Comparison of ENCODE assay signal across 2 cellular contexts in the genomic region with DNA sequence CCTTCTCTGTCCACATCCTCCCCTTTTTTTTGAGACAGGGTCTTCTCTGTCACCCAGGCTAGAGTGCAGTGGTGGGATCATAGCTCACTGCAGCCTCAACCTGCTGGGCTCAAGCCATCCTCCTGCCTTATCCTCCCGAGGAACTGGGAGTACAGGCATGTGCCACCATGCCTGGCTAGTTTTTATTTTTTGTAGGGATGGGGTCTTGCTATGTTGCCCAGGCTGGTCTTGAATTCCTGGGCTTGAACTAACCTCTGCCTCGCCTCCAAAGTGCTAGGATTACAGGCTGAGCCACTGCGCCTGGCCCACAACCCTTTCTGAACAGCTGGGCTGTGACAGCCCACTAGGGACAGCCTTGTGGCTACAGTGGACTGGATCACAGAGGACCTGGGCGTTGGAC.
A peak's percentile ranks its signal among the peaks of the same experiment; 100 is the strongest.
TF ChIP-seq lines count a peak whose summit lies in the region.

No MANE protein-coding gene starts in this region.

TF ChIP-seq in HepG2, 621 proteins besides CTCF, POLR2A, EP300 and RAD21:
- TF ChIP-seq ZNF121 (CRISPR knock-in tag; IDR thresholded peaks at IDR 0.05) (peak; percentile 89), ZNF446 (CRISPR knock-in tag; IDR thresholded peaks at IDR 0.05) (0 out of 2 replicates have a peak, but pooled peaks have one; percentile 9), PHF5A (CRISPR knock-in tag; IDR thresholded peaks at IDR 0.05; ENCODE audit: low read depth, unreplicated experiment) (no peak)

TF ChIP-seq in K562, 482 proteins besides CTCF, POLR2A, EP300 and RAD21:
- TF ChIP-seq, protein P1, sequence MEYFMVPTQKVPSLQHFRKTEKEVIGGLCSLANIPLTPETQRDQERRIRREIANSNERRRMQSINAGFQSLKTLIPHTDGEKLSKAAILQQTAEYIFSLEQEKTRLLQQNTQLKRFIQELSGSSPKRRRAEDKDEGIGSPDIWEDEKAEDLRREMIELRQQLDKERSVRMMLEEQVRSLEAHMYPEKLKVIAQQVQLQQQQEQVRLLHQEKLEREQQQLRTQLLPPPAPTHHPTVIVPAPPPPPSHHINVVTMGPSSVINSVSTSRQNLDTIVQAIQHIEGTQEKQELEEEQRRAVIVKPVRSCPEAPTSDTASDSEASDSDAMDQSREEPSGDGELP (CRISPR knock-in tag; IDR thresholded peaks at IDR 0.05; ENCODE audit: borderline replicate concordance): 0 out of 2 replicates have a peak, but pooled peaks have one; percentile 18
- TF ChIP-seq ZNF124 (CRISPR knock-in tag; IDR thresholded peaks at IDR 0.05) (no peak), KHSRP (IDR thresholded peaks at IDR 0.05) (no peak), TCF7L2 (IDR thresholded peaks at IDR 0.05; ENCODE audit: low read depth, low read length) (no peak), C11orf30 (IDR thresholded peaks at IDR 0.05; ENCODE audit: low read depth) (no peak), TGIF2 (CRISPR knock-in tag; IDR thresholded peaks at IDR 0.05) (no peak), ZBTB7A (IDR thresholded peaks at IDR 0.05; ENCODE audit: borderline replicate concordance, control insufficient read depth, low read depth, low read length) (no peak), ZNF121 (CRISPR knock-in tag; conservative IDR thresholded peaks at IDR 0.05) (peak; percentile 56; the same call in 1 of the 2 replicates), LARP7 (IDR thresholded peaks at IDR 0.05) (no peak)
